19 cellular contexts compared by ENCODE assay signal in genomic region chr13:73054712-73055111, GRCh38.
"Had no signal": no experiment of that assay in that cellular context is flagged by ENCODE, and none has a peak within 500 bp of the region (broad histone marks: within the 10 kb centered on the region; RNA-seq: fewer than 3 reads in every experiment).

No MANE protein-coding gene starts in this region.

- H3K36me3 ChIP-seq: esophagus muscularis mucosa, upper lobe of left lung, WERI-Rb-1 had no signal

- H3K27ac Mint-ChIP-seq: activated CD4-positive, alpha-beta memory T cell treated with anti-CD3 and anti-CD28 coated beads for 36 hours; activated naive CD4-positive, alpha-beta T cell treated with anti-CD3 and anti-CD28 coated beads, Interleukin-2, amount 50 U/mL, for 72 hours; memory B cell; natural killer cell; stimulated activated naive B cell treated with anti-CD40 and anti-IgM and Interleukin-4, amounts not matched to agents 10 μg/mL and 1 μg/mL and 100 μg/mL, for 72 hours; T-helper 17 cell had no signal

- H3K36me3 Mint-ChIP-seq: activated CD4-positive, alpha-beta memory T cell treated with anti-CD3 and anti-CD28 coated beads for 36 hours; memory B cell; natural killer cell; stimulated activated naive B cell treated with anti-CD40 and anti-IgM and Interleukin-4, amounts not matched to agents 10 μg/mL and 1 μg/mL and 100 μg/mL, for 72 hours had no signal

- H3K9me3 ChIP-seq: esophagus muscularis mucosa, upper lobe of left lung had no signal

- H3K9me3 Mint-ChIP-seq: activated CD4-positive, alpha-beta memory T cell treated with anti-CD3 and anti-CD28 coated beads for 36 hours; activated naive CD4-positive, alpha-beta T cell treated with anti-CD3 and anti-CD28 coated beads, Interleukin-2, amount 50 U/mL, for 72 hours; activated T-cell treated with anti-CD3 and anti-CD28 coated beads, Interleukin-2, amount 50 U/mL, for 4 hours; memory B cell; natural killer cell; stimulated activated naive B cell treated with anti-CD40 and anti-IgM and Interleukin-4, amounts not matched to agents 10 μg/mL and 1 μg/mL and 100 μg/mL, for 72 hours had no signal

- H3K4me3 Mint-ChIP-seq: activated CD4-positive, alpha-beta memory T cell treated with anti-CD3 and anti-CD28 coated beads for 36 hours; activated T-cell treated with anti-CD3 and anti-CD28 coated beads, Interleukin-2, amount 50 U/mL, for 4 hours; memory B cell; natural killer cell; stimulated activated naive B cell treated with anti-CD40 and anti-IgM and Interleukin-4, amounts not matched to agents 10 μg/mL and 1 μg/mL and 100 μg/mL, for 72 hours; T-helper 17 cell had no signal

- DNase-seq: activated CD4-positive, alpha-beta memory T cell treated with anti-CD3 and anti-CD28 coated beads for 36 hours; activated effector memory CD4-positive, alpha-beta T cell treated with anti-CD3 and anti-CD28 coated beads, Interleukin-2, amount 50 U/mL, for 16 hours; activated T-cell treated with anti-CD3 and anti-CD28 coated beads, Interleukin-2, amount 50 U/mL, for 4 hours; caudate nucleus; effector CD4-positive, alpha-beta T cell; hippocampal formation; left ventricle myocardium superior; natural killer cell; posterior cingulate gyrus; retina; stimulated activated CD4-positive, alpha-beta T cell treated with anti-CD3 and anti-CD28 coated beads, Interleukin-15, amount 100 ng/mL, for 24 hours; stimulated activated CD4-positive, alpha-beta T cell treated with anti-CD3 and anti-CD28 coated beads, Interleukin-4, amount 100 ng/mL, for 1 hour; stimulated activated naive B cell treated with anti-CD40 and anti-IgM and Interleukin-4, amounts not matched to agents 10 μg/mL and 1 μg/mL and 100 μg/mL, for 72 hours; T-helper 17 cell; upper lobe of left lung; WERI-Rb-1 had no signal

- H3K4me3 ChIP-seq: esophagus muscularis mucosa, upper lobe of left lung had no signal

- H3K27ac ChIP-seq: esophagus muscularis mucosa, upper lobe of left lung, WERI-Rb-1 had no signal

- H3K27me3 ChIP-seq: upper lobe of left lung had no signal
